In the genomic region with DNA sequence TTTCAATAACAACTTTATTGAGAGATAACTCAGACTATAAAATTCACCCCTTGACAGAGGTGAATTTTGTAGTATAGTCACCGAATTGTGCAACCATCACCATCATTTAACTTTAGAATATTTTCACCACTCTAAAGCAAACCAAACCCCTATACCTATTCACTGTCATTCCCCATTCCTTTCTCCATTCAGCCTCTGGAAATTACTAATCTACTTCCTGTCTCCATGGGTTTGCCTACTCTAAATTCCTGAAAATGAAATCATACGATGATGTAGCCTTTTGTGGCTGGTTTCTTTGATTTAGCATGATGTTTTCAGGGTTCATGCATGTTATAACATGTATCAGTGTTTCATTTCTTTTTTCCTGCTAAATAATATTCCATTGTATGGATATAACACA, we compare ENCODE assay signal across 21 cellular contexts.
"Had no signal": no experiment of that assay in that cellular context is flagged by ENCODE, and none has a peak within 500 bp of the region (broad histone marks: within the 10 kb centered on the region; RNA-seq: fewer than 3 reads in every experiment).

No MANE protein-coding gene starts in this region.

- H3K9me3 ChIP-seq: ovary, testis, upper lobe of right lung had no signal

- H3K4me3 Mint-ChIP-seq: activated naive CD8-positive, alpha-beta T cell; brain; central memory CD8-positive, alpha-beta T cell; immature natural killer cell; naive thymus-derived CD4-positive, alpha-beta T cell; stimulated activated naive CD8-positive, alpha-beta T cell treated with anti-CD3 and anti-CD28 coated beads, Interleukin-15, amount 100 ng/mL, for 72 hours had no signal

- H3K4me1 ChIP-seq: left lung, testis, upper lobe of right lung had no signal

- H3K27me3 ChIP-seq: left lung, ovary, testis, upper lobe of right lung had no signal

- DNase-seq: activated CD4-positive, alpha-beta T cell treated with anti-CD3 and anti-CD28 coated beads, Interleukin-2, amount 50 U/mL, for 1 hour; activated CD8-positive, alpha-beta memory T cell treated with anti-CD3 and anti-CD28 coated beads for 24 hours; activated gamma-delta T cell treated with Interleukin-2 at 50 U/mL for 16 hours; amygdala; cortex of kidney; effector CD4-positive, alpha-beta T cell; immature natural killer cell; left lung; mucosa of descending colon; naive thymus-derived CD4-positive, alpha-beta T cell; ovary; stimulated activated CD4-positive, alpha-beta T cell treated with anti-CD3 and anti-CD28 coated beads, Interleukin-1b, Interleukin-23, amount 100 ng/mL, for 48 hours; stimulated activated naive CD8-positive, alpha-beta T cell treated with anti-CD3 and anti-CD28 coated beads, Interleukin-15, amount 100 ng/mL, for 72 hours; T-helper 9 cell; testis; upper lobe of right lung had no signal

- H3K36me3 ChIP-seq: left lung, ovary, upper lobe of right lung had no signal

- H3K27ac Mint-ChIP-seq: activated naive CD8-positive, alpha-beta T cell; brain; immature natural killer cell; naive thymus-derived CD4-positive, alpha-beta T cell; stimulated activated naive CD8-positive, alpha-beta T cell treated with anti-CD3 and anti-CD28 coated beads, Interleukin-15, amount 100 ng/mL, for 72 hours had no signal

- H3K27me3 Mint-ChIP-seq: brain had no signal

- H3K4me3 ChIP-seq: left lung, mucosa of descending colon, ovary, testis, upper lobe of right lung had no signal

- H3K36me3 Mint-ChIP-seq: activated naive CD8-positive, alpha-beta T cell; brain; immature natural killer cell had no signal

- FAIRE-seq: endothelial cell of umbilical vein, frontal cortex had no signal

- H3K27ac ChIP-seq: left lung, ovary, testis, upper lobe of right lung had no signal

- H3K4me1 Mint-ChIP-seq: brain; central memory CD8-positive, alpha-beta T cell; immature natural killer cell; stimulated activated naive CD8-positive, alpha-beta T cell treated with anti-CD3 and anti-CD28 coated beads, Interleukin-15, amount 100 ng/mL, for 72 hours had no signal
